Comparison of ENCODE assay signal across 28 cellular contexts in the genomic region with DNA sequence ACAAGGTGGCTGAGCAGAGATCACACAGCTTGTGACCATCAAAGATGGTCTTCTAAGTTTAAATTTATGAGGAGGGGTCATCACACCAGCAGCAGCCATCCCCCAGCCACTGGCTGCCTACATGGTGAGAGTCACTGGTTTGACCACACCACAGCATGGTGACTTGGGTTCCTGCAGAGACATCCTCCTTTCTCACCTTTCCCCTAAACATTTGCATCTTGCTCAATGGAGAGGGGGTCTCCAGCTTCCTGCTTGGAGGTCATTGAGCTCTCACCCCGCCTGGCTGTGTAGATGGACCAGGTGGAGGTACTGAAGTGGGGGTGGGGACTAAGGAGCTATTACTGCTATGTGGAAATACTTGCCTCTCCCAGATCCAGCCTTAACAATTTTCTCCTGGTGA.
"Had no signal": no experiment of that assay in that cellular context is flagged by ENCODE, and none has a peak within 500 bp of the region (broad histone marks: within the 10 kb centered on the region; RNA-seq: fewer than 3 reads in every experiment).

No MANE protein-coding gene starts in this region.

- H3K4me3 ChIP-seq: Peyer's patch had no signal

- H3K9ac ChIP-seq: KMS-11 had no signal

- H3K4me2 ChIP-seq: KMS-11 had no signal

- H3K27me3 ChIP-seq: Peyer's patch had no signal

- ATAC-seq: activated CD8-positive, alpha-beta memory T cell treated with anti-CD3 and anti-CD28 coated beads, Interleukin-2, amount 10 ng/mL, durations not matched to agents 7 days and 5 days; activated naive CD4-positive, alpha-beta T cell treated with anti-CD3 and anti-CD28 coated beads, Interleukin-2, amount 50 U/mL, for 72 hours; activated naive CD8-positive, alpha-beta T cell treated with anti-CD3 and anti-CD28 coated beads, Interleukin-2, amount 50 U/mL, for 24 hours; T-helper 17 cell had no signal

- H3K4me1 ChIP-seq: Peyer's patch had no signal

- H3K36me3 ChIP-seq: Peyer's patch had no signal

- DNase-seq: activated B cell treated with CpG ODN at 0.5 μM for 24 hours; activated CD4-positive, alpha-beta T cell treated with anti-CD3 and anti-CD28 coated beads for 1 hour; activated CD4-positive, alpha-beta T cell treated with anti-CD3 and anti-CD28 coated beads, Interleukin-2, amount 10 ng/mL, durations not matched to agents 24 days and 14 days; activated CD4-positive, alpha-beta T cell treated with anti-CD3 and anti-CD28 coated beads, Interleukin-2, amount 50 U/mL, for 48 hours; activated CD8-positive, alpha-beta memory T cell treated with anti-CD3 and anti-CD28 coated beads, Interleukin-2, amount 10 ng/mL, durations not matched to agents 7 days and 5 days; activated effector memory CD4-positive, alpha-beta T cell treated with Interleukin-2 at 50 U/mL for 16 hours; activated naive CD4-positive, alpha-beta T cell; activated naive CD8-positive, alpha-beta T cell treated with anti-CD3 and anti-CD28 coated beads, Interleukin-2, amount 50 U/mL, for 24 hours; activated T-cell treated with anti-CD3 and anti-CD28 coated beads, Interleukin-2, amount 50 U/mL, for 24 hours; amniotic stem cell; MV-4-11; NCI-H1092 treated with DMSO at 0.1 percent for 48 hours; NCI-H1417 treated with DMSO at 0.1 percent for 48 hours; NCI-H1694; NCI-H2029; NCI-H2107; NCI-H2171 treated with DMSO at 0.1 percent for 48 hours; NCI-H226; NCI-H526; NK-92 treated with Interleukin-12 subunit alpha and Interleukin-12 subunit beta, amount 100 ng/mL, for 24 hours; OCI-M1; Peyer's patch; SHP77; T-helper 17 cell; T-helper 9 cell had no signal

- H3K27ac ChIP-seq: KMS-11, Peyer's patch, RWPE1 had no signal
